8 cellular contexts compared by ENCODE assay signal in genomic region chr12:12718382-12718761, GRCh38. TPM values are rescaled to one million over a fixed set of nuclear protein-coding genes. Genes with fewer than 3 reads are reported as not detected.
DNase-seq lines count a peak whose midpoint lies in the region; ATAC-seq and TF ChIP-seq lines count a peak whose summit lies in the region.

No MANE protein-coding gene starts in this region.

- peaks cover 30% of the 10 kb centered on the region for H4K20me1 ChIP-seq in hepatocyte (ENCODE audit: insufficient read depth, poor library complexity, severe bottlenecking)

- H3K27ac ChIP-seq in hepatocyte, result peak overlapping the region; percentile 99

- H3K4me2 ChIP-seq in hepatocyte, result peak overlapping the region; percentile 94

- no peaks in the 10 kb centered on the region for H3K9me2 ChIP-seq in hepatocyte (replicated peaks; ENCODE audit: insufficient read depth)

- peak overlapping the region; percentile 97 for H3K4me3 ChIP-seq in hepatocyte

- POLR2A ChIA-PET in WTC11 (lab: Charles Lee), result no interaction called here

- peak overlapping the region; percentile 98 for H3K4me3 Mint-ChIP-seq in WTC11
- peak overlapping the region; percentile 100 for H3K4me3 Mint-ChIP-seq in stimulated activated memory B cell treated with anti-CD40 and anti-IgM and Interleukin-4, amounts not matched to agents 10 μg/mL and 1 μg/mL and 100 μg/mL, for 72 hours

- H2AFZ ChIP-seq in hepatocyte, result no peak overlapping the region

- no peak overlapping the region for H3K27ac Mint-ChIP-seq in WTC11
- peak overlapping the region; percentile 100 for H3K27ac Mint-ChIP-seq in stimulated activated memory B cell treated with anti-CD40 and anti-IgM and Interleukin-4, amounts not matched to agents 10 μg/mL and 1 μg/mL and 100 μg/mL, for 72 hours

- H3K36me3 Mint-ChIP-seq in WTC11, result peaks cover 38% of the 10 kb centered on the region
- H3K36me3 Mint-ChIP-seq in stimulated activated memory B cell treated with anti-CD40 and anti-IgM and Interleukin-4, amounts not matched to agents 10 μg/mL and 1 μg/mL and 100 μg/mL, for 72 hours, result peaks cover 37% of the 10 kb centered on the region

- no peaks in the 10 kb centered on the region for H3K9me3 Mint-ChIP-seq in WTC11
- H3K9me3 Mint-ChIP-seq in stimulated activated memory B cell treated with anti-CD40 and anti-IgM and Interleukin-4, amounts not matched to agents 10 μg/mL and 1 μg/mL and 100 μg/mL, for 72 hours, result no peaks in the 10 kb centered on the region

- peaks cover 25% of the 10 kb centered on the region for H3K27me3 Mint-ChIP-seq in WTC11 (ENCODE audit: low read depth)
- no peaks in the 10 kb centered on the region for H3K27me3 Mint-ChIP-seq in stimulated activated memory B cell treated with anti-CD40 and anti-IgM and Interleukin-4, amounts not matched to agents 10 μg/mL and 1 μg/mL and 100 μg/mL, for 72 hours

- H3K4me1 Mint-ChIP-seq in WTC11, result peaks cover 67% of the 10 kb centered on the region
- H3K4me1 Mint-ChIP-seq in stimulated activated memory B cell treated with anti-CD40 and anti-IgM and Interleukin-4, amounts not matched to agents 10 μg/mL and 1 μg/mL and 100 μg/mL, for 72 hours, result peaks cover 52% of the 10 kb centered on the region

- CTCF ChIA-PET in WTC11 (lab: Charles Lee), result interaction anchor here (2.3 kb wide), 1 partner anchor 18 kb away, joined by 18 read pairs; no protein-coding TSS in a partner anchor

- 2% methylated on average over 9 of the region's 9 CpGs for WGBS in hepatocyte (ENCODE audit: low lambda C conversion rate, missing lambda C conversion rate)

- peaks cover 56% of the 10 kb centered on the region for H3K4me1 ChIP-seq in hepatocyte (ENCODE audit: insufficient read depth)

- H3K9me3 ChIP-seq in hepatocyte (ENCODE audit: low read depth), result no peaks in the 10 kb centered on the region

- peaks cover 58% of the 10 kb centered on the region for H3K79me2 ChIP-seq in hepatocyte

- H3K27me3 ChIP-seq in hepatocyte, result no peaks in the 10 kb centered on the region

- intact Hi-C loops in sciatic nerve (cut with DNase I), result no loop called here

- no peak for TF ChIP-seq CTCF in WTC11 (IDR thresholded peaks at IDR 0.05)
- no peak for TF ChIP-seq CTCF in hepatocyte (IDR thresholded peaks at IDR 0.05; ENCODE audit: poor library complexity)

- DNase-seq in NCI-H1694 treated with DMSO at 0.1 percent for 48 hours (lab: John Stamatoyannopoulos, UW) (peak; percentile 54), NCI-H1694 (lab: John Stamatoyannopoulos, UW) (no peak), WTC11 (ENCODE audit: low spot score) (no peak), hepatocyte (ENCODE audit: low spot score) (no peak), activated gamma-delta T cell (lab: John Stamatoyannopoulos, UW) (no peak), sciatic nerve (ENCODE audit: low spot score) (no peak)

- no peaks in the 10 kb centered on the region for H3K36me3 ChIP-seq in hepatocyte (replicated peaks; ENCODE audit: insufficient read depth, low read depth)

- ATAC-seq in WTC11 (no peak), HG03442 (IDR thresholded peaks at IDR 0.05; ENCODE audit: unreplicated experiment) (no peak), sciatic nerve (no peak)
- no peak for ATAC-seq in stimulated activated memory B cell treated with anti-CD40 and anti-IgM and Interleukin-4, amounts not matched to agents 10 μg/mL and 1 μg/mL and 100 μg/mL, for 72 hours

TF ChIP-seq in WTC11, 78 proteins besides CTCF, POLR2A, EP300 and RAD21:
- no peak for TF ChIP-seq IRF2 (CRISPR knock-in tag; IDR thresholded peaks at IDR 0.05; ENCODE audit: borderline replicate concordance, low read depth)
- no peak for TF ChIP-seq ZNF317 (CRISPR knock-in tag; IDR thresholded peaks at IDR 0.05; ENCODE audit: borderline replicate concordance, low read depth)
- no peak for TF ChIP-seq SP1 (CRISPR knock-in tag; conservative IDR thresholded peaks at IDR 0.05)
- no peak for TF ChIP-seq FOXP1 (CRISPR knock-in tag; IDR thresholded peaks at IDR 0.05; ENCODE audit: borderline replicate concordance)
- no peak for TF ChIP-seq NR2C2 (CRISPR knock-in tag; IDR thresholded peaks at IDR 0.05)
- no peak for TF ChIP-seq MLX (CRISPR knock-in tag; IDR thresholded peaks at IDR 0.05)
- TF ChIP-seq, protein P1, sequence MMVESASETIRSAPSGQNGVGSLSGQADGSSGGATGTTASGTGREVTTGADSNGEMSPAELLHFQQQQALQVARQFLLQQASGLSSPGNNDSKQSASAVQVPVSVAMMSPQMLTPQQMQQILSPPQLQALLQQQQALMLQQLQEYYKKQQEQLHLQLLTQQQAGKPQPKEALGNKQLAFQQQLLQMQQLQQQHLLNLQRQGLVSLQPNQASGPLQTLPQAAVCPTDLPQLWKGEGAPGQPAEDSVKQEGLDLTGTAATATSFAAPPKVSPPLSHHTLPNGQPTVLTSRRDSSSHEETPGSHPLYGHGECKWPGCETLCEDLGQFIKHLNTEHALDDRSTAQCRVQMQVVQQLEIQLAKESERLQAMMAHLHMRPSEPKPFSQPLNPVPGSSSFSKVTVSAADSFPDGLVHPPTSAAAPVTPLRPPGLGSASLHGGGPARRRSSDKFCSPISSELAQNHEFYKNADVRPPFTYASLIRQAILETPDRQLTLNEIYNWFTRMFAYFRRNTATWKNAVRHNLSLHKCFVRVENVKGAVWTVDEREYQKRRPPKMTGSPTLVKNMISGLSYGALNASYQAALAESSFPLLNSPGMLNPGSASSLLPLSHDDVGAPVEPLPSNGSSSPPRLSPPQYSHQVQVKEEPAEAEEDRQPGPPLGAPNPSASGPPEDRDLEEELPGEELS (CRISPR knock-in tag; IDR thresholded peaks at IDR 0.05), result no peak
TF ChIP-seq in WTC11: peak in this region for 0.

RNA-seq across cellular contexts. Expression of gene CDKN1B, which starts 1.2 kb away (rescaled TPM):
- 34.2 to 38.4 TPM (median 34.8 TPM) in 3 replicates for total RNA-seq in WTC11 (2021)
- total RNA-seq in hepatocyte, result 44.8 and 46.0 TPM in 2 replicates
- 4.2 and 7.0 TPM in 2 replicates for polyA plus RNA-seq in hepatocyte
- 110 TPM for total RNA-seq in sciatic nerve

RNA-seq across cellular contexts. Expression of gene GPR19, which starts 22.4 kb away (rescaled TPM):
- 10.4 to 16.4 TPM (median 14.2 TPM) in 3 replicates for total RNA-seq in WTC11 (2021)
- total RNA-seq in hepatocyte, result 0.16 and 0.50 TPM in 2 replicates
- polyA plus RNA-seq in hepatocyte, result 0.44 and 0.74 TPM in 2 replicates
- 0.62 TPM for total RNA-seq in sciatic nerve
